Comparison of ENCODE assay signal across 29 cellular contexts in the genomic region with DNA sequence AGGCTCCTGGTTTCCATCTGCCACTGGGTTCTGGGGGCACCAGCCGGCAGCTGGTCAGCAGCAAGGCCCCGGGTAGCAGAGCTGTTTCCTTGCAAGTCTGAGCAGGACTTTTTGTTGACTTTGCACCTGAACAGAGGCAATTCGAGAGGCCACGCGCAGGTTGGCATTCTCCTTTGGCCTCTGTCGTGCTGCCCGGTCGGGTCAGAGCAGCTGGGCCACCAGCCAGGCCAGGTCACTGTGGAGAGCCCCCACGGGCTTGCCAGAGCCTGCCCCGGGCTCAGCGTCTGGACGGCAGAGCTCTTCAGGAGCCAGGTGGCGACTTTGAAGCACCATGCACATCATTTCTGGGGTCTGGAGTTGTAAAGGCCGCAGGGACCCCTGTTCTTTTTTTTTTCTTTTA. TPM values are rescaled to one million over a fixed set of nuclear protein-coding genes. Genes with fewer than 3 reads are reported as not detected.
DNase-seq lines count a peak whose midpoint lies in the region; ATAC-seq, FAIRE-seq and TF ChIP-seq lines count a peak whose summit lies in the region.
"Had no signal": no experiment of that assay in that cellular context is flagged by ENCODE, and none has a peak within 500 bp of the region (broad histone marks: within the 10 kb centered on the region; RNA-seq: fewer than 3 reads in every experiment).

No MANE protein-coding gene starts in this region.

- POLR2A ChIA-PET in MCF 10A (lab: Yijun Ruan, JAX) = no interaction called here

- H3K4me3 Mint-ChIP-seq in MCF 10A (ENCODE audit: unreplicated experiment) = no peak overlapping the region
- H3K4me3 Mint-ChIP-seq: activated CD4-positive, alpha-beta T cell treated with anti-CD3 and anti-CD28 coated beads, Interleukin-2, amount 10 ng/mL, durations not matched to agents 7 days and 5 days; activated naive CD8-positive, alpha-beta T cell treated with anti-CD3 and anti-CD28 coated beads for 36 hours; IgD-negative memory B cell; memory B cell; T-helper 1 cell treated with Interleukin-12 subunit alpha and Interleukin-12 subunit beta and Interleukin-4 antibody, amounts not matched to agents 30 μg/mL and 1 μg/mL, for 36 hours had no signal

- no peak overlapping the region for H4K8ac ChIP-seq in mesenchymal stem cell (ENCODE audit: low read length)

- no peak for TF ChIP-seq POLR2A in thyroid gland (IDR thresholded peaks at IDR 0.05)

- H3K27ac ChIP-seq in mammary epithelial cell (ENCODE audit: insufficient read depth, low read depth, low read length) (no peak overlapping the region), thyroid gland (no peak overlapping the region), mesenchymal stem cell (ENCODE audit: low read length, poor library complexity, severe bottlenecking) (no peak overlapping the region), small intestine (ENCODE audit: low read depth in 1 of 2, low read length in 1 of 2) (no peak overlapping the region)
- H3K27ac ChIP-seq: A549, foreskin keratinocyte, Peyer's patch had no signal

- H3K9me3 Mint-ChIP-seq in MCF 10A (ENCODE audit: unreplicated experiment) = no peaks in the 10 kb centered on the region

- no peak overlapping the region for H3K14ac ChIP-seq in mesenchymal stem cell (ENCODE audit: low read length in 2 of 2)

- peaks cover 24% of the 10 kb centered on the region for H3K27me3 Mint-ChIP-seq in MCF 10A (ENCODE audit: insufficient read depth, unreplicated experiment)
- H3K27me3 Mint-ChIP-seq: activated CD4-positive, alpha-beta T cell treated with anti-CD3 and anti-CD28 coated beads, Interleukin-2, amount 10 ng/mL, durations not matched to agents 7 days and 5 days had no signal

- TF ChIP-seq CTCF in MCF 10A (IDR thresholded peaks at IDR 0.05; ENCODE audit: unreplicated experiment) (no peak), mammary epithelial cell (conservative IDR thresholded peaks at IDR 0.05 in 1 of 2, IDR thresholded peaks at IDR 0.05 in 1 of 2; ENCODE audit: extremely low read depth in 1 of 2, insufficient read depth in 1 of 2, low read depth in 1 of 2, low read length in 2 of 2) (no peak), bronchial epithelial cell (IDR thresholded peaks at IDR 0.05; ENCODE audit: insufficient read depth, low read length, severe bottlenecking) (no peak), thyroid gland (IDR thresholded peaks at IDR 0.05) (no peak)

- DNase-seq in MCF 10A (ENCODE audit: unreplicated experiment) (peak; percentile 22), mammary epithelial cell (no peak), NCI-H1105 treated with DMSO at 0.1 percent for 48 hours (lab: John Stamatoyannopoulos, UW) (peak; percentile 87), bronchial epithelial cell (ENCODE audit: low read depth) (peak; percentile 14), thyroid gland (peak; percentile 69 to 81), mesenchymal stem cell (no peak), small intestine (no peak)
- DNase-seq: activated CD4-positive, alpha-beta T cell treated with anti-CD3 and anti-CD28 coated beads, Interleukin-2, amount 10 ng/mL, durations not matched to agents 7 days and 5 days; activated naive CD8-positive, alpha-beta T cell treated with anti-CD3 and anti-CD28 coated beads for 36 hours; BE2C; Caco-2; erythroblast; foreskin keratinocyte; hippocampal formation; NCI-H1694; Peyer's patch; stimulated activated CD4-positive, alpha-beta T cell treated with anti-CD3 and anti-CD28 coated beads, Interleukin-12 subunit alpha, Interleukin-12 subunit beta, amount 100 ng/mL, for 4 hours; stimulated activated CD4-positive, alpha-beta T cell treated with anti-CD3 and anti-CD28 coated beads, Interleukin-4, amount 100 ng/mL, for 4 hours; trophoblast cell had no signal

- H3K36me3 ChIP-seq in mammary epithelial cell (ENCODE audit: insufficient read depth, low read length) = no peaks in the 10 kb centered on the region
- no peaks in the 10 kb centered on the region for H3K36me3 ChIP-seq in bronchial epithelial cell (ENCODE audit: control insufficient read depth, insufficient read depth, low read length)
- H3K36me3 ChIP-seq in thyroid gland = no peaks in the 10 kb centered on the region
- no peaks in the 10 kb centered on the region for H3K36me3 ChIP-seq in mesenchymal stem cell (ENCODE audit: control insufficient read depth in 1 of 2, insufficient read depth in 2 of 2, low read depth in 1 of 2, low read length in 2 of 2)
- no peaks in the 10 kb centered on the region for H3K36me3 ChIP-seq in small intestine (ENCODE audit: control insufficient read depth in 2 of 2, insufficient read depth in 2 of 2, low read length in 2 of 2)
- H3K36me3 ChIP-seq: BE2C, Peyer's patch had no signal

- H4K20me1 ChIP-seq in mammary epithelial cell (ENCODE audit: insufficient read depth, low read length) = no peaks in the 10 kb centered on the region

- no peak overlapping the region for H3K4ac ChIP-seq in mesenchymal stem cell (ENCODE audit: low read depth in 1 of 2, low read length in 2 of 2)

- H2BK5ac ChIP-seq in mesenchymal stem cell (ENCODE audit: low read depth, low read length, poor library complexity, severe bottlenecking) = no peak overlapping the region

- no peaks in the 10 kb centered on the region for H3K79me2 ChIP-seq in mammary epithelial cell (ENCODE audit: insufficient read depth, low read length)

- no peak overlapping the region for H3K23ac ChIP-seq in mesenchymal stem cell (ENCODE audit: low read length in 2 of 2)

- dilution Hi-C loops in mammary epithelial cell (cut with HindIII; ENCODE audit: low sequenced_read_pairs) = no loop called here

- H3K9ac ChIP-seq in mammary epithelial cell (ENCODE audit: insufficient read depth, low read length) = no peak overlapping the region
- H3K9ac ChIP-seq in mesenchymal stem cell (ENCODE audit: low read length) = no peak overlapping the region

- no peak overlapping the region for H2AK5ac ChIP-seq in mesenchymal stem cell (ENCODE audit: low read length, severe bottlenecking)

- H4K91ac ChIP-seq in mesenchymal stem cell (ENCODE audit: low read length) = no peak overlapping the region

- H2BK15ac ChIP-seq in mesenchymal stem cell (ENCODE audit: low read depth, poor library complexity, severe bottlenecking) = no peak overlapping the region

- H3K4me2 ChIP-seq in mammary epithelial cell (ENCODE audit: insufficient read depth, low read depth, low read length) (no peak overlapping the region), mesenchymal stem cell (ENCODE audit: low read length, poor library complexity, severe bottlenecking) (no peak overlapping the region)
- H3K4me2 ChIP-seq: A549 had no signal

- intact Hi-C loops in MCF 10A (cut with micrococcal nuclease) (no loop called here), mammary epithelial cell (cut with micrococcal nuclease) (no loop called here), thyroid gland (cut with DNase I) (loop anchor here (5.0 kb wide), 1 partner anchor 100 kb away; no protein-coding TSS in a partner anchor)

- in situ Hi-C loops in mammary epithelial cell (cut with MboI; ENCODE audit: low sequenced_read_pairs in 2 of 2) = no loop called here

- H3K27me3 ChIP-seq in mammary epithelial cell (ENCODE audit: insufficient read depth, low read length) = no peaks in the 10 kb centered on the region
- H3K27me3 ChIP-seq in bronchial epithelial cell (ENCODE audit: control insufficient read depth, insufficient read depth, low read length) = peaks cover 2% of the 10 kb centered on the region
- no peaks in the 10 kb centered on the region for H3K27me3 ChIP-seq in thyroid gland
- H3K27me3 ChIP-seq in mesenchymal stem cell (ENCODE audit: control insufficient read depth in 1 of 2, insufficient read depth in 1 of 2, low read length in 2 of 2) = peaks cover 4 to 74% of the 10 kb centered on the region in 2 experiments
- H3K27me3 ChIP-seq in small intestine (ENCODE audit: control insufficient read depth in 2 of 2, insufficient read depth in 2 of 2, low read length in 2 of 2) = peaks cover 2% of the 10 kb centered on the region in 2 donors
- H3K27me3 ChIP-seq: foreskin keratinocyte, Peyer's patch had no signal

- H3K4me1 ChIP-seq in mammary epithelial cell (ENCODE audit: insufficient read depth, low read length) (peaks cover 8% of the 10 kb centered on the region), thyroid gland (peaks cover 10 to 22% of the 10 kb centered on the region in 2 donors), mesenchymal stem cell (ENCODE audit: control insufficient read depth, insufficient read depth, low read depth, low read length) (peaks cover 8% of the 10 kb centered on the region), small intestine (ENCODE audit: control insufficient read depth in 2 of 2, insufficient read depth in 1 of 2, low read depth in 1 of 2, low read length in 1 of 2) (no peaks in the 10 kb centered on the region)
- H3K4me1 ChIP-seq: A549, Caco-2 had no signal

- H3K27ac Mint-ChIP-seq in MCF 10A (ENCODE audit: low read depth, unreplicated experiment) = no peak overlapping the region
- H3K27ac Mint-ChIP-seq: activated CD4-positive, alpha-beta T cell treated with anti-CD3 and anti-CD28 coated beads, Interleukin-2, amount 10 ng/mL, durations not matched to agents 7 days and 5 days; activated naive CD8-positive, alpha-beta T cell treated with anti-CD3 and anti-CD28 coated beads for 36 hours; IgD-negative memory B cell; memory B cell; T-helper 1 cell treated with Interleukin-12 subunit alpha and Interleukin-12 subunit beta and Interleukin-4 antibody, amounts not matched to agents 30 μg/mL and 1 μg/mL, for 36 hours had no signal

- BruUV-seq in MCF 10A (replicated peaks; lab: Mats Ljungman, UMichigan) (no TSS peak), mammary epithelial cell (replicated peaks; lab: Mats Ljungman, UMichigan) (no TSS peak)

- 9% methylated on average over 10 of the region's 14 CpGs for WGBS in mammary epithelial cell (ENCODE audit: low coverage, missing lambda C conversion rate)
- 15 to 58% methylated on average over 11 to 12 of the region's 14 CpGs for WGBS in thyroid gland, 2 donors
- WGBS in mesenchymal stem cell = 77% methylated on average over 14 of the region's 14 CpGs
- 53 to 75% (median 57%) methylated on average over 14 of the region's 14 CpGs for WGBS in small intestine, 3 donors

- FAIRE-seq in bronchial epithelial cell (lab: Jason Lieb, UNC) (no peak), small intestine (lab: Jason Lieb, UNC) (no peak)
- FAIRE-seq: A549, H54 had no signal

- no peak overlapping the region for H2BK12ac ChIP-seq in mesenchymal stem cell (ENCODE audit: low read length in 2 of 2)

- no peaks in the 10 kb centered on the region for H3K36me3 Mint-ChIP-seq in MCF 10A (ENCODE audit: insufficient read depth, unreplicated experiment)
- H3K36me3 Mint-ChIP-seq: activated naive CD8-positive, alpha-beta T cell treated with anti-CD3 and anti-CD28 coated beads for 36 hours had no signal

- no peak for ATAC-seq in HG03280 (IDR thresholded peaks at IDR 0.05; ENCODE audit: unreplicated experiment)
- ATAC-seq: A549, foreskin keratinocyte had no signal

- no peaks in the 10 kb centered on the region for H3K79me1 ChIP-seq in mesenchymal stem cell (replicated peaks; ENCODE audit: low read length, poor library complexity, severe bottlenecking)

- H3K4me3 ChIP-seq in mammary epithelial cell (replicated peaks in 1 of 3; ENCODE audit: insufficient read depth in 1 of 3, low read depth in 2 of 3, low read length in 3 of 3) (no peak overlapping the region), bronchial epithelial cell (ENCODE audit: low read depth, low read length) (no peak overlapping the region), thyroid gland (replicated peaks in 1 of 3) (no peak overlapping the region), mesenchymal stem cell (ENCODE audit: insufficient read depth in 1 of 2, low read depth in 1 of 2, low read length in 2 of 2) (no peak overlapping the region), small intestine (ENCODE audit: low read depth in 1 of 2, low read length in 2 of 2) (no peak overlapping the region)
- H3K4me3 ChIP-seq: A549, Peyer's patch had no signal

- no peak overlapping the region for H3K18ac ChIP-seq in mesenchymal stem cell (ENCODE audit: low read depth in 1 of 2, low read length in 2 of 2)

- no peaks in the 10 kb centered on the region for H3K4me1 Mint-ChIP-seq in MCF 10A (ENCODE audit: insufficient read depth, unreplicated experiment)
- H3K4me1 Mint-ChIP-seq: activated naive CD8-positive, alpha-beta T cell treated with anti-CD3 and anti-CD28 coated beads for 36 hours had no signal

- H2BK120ac ChIP-seq in mesenchymal stem cell (ENCODE audit: low read depth, low read length) = no peak overlapping the region

- no peaks in the 10 kb centered on the region for H3K9me3 ChIP-seq in mammary epithelial cell (replicated peaks; ENCODE audit: insufficient read depth, low read length)
- H3K9me3 ChIP-seq in thyroid gland = no peaks in the 10 kb centered on the region
- no peaks in the 10 kb centered on the region for H3K9me3 ChIP-seq in mesenchymal stem cell (ENCODE audit: control insufficient read depth, low read length)
- no peaks in the 10 kb centered on the region for H3K9me3 ChIP-seq in small intestine (ENCODE audit: control insufficient read depth, low read depth)
- H3K9me3 ChIP-seq: A549, BE2C, Caco-2, Peyer's patch had no signal

- CTCF ChIA-PET in MCF 10A (lab: Yijun Ruan, JAX) = interaction anchor here (0.7 to 8.8 kb wide), 2 partner anchors 98 to 137 kb away, joined by 3 to 118 read pairs; no protein-coding TSS in a partner anchor
- CTCF ChIA-PET in mammary epithelial cell (lab: Charles Lee; ENCODE audit: low non-redundant PET) = no interaction called here

- H2AFZ ChIP-seq in mammary epithelial cell (ENCODE audit: low read depth, low read length) (no peak overlapping the region), mesenchymal stem cell (ENCODE audit: low read depth, low read length) (no peak overlapping the region)

RNA-seq across cellular contexts. Expression of a gene that starts 28.4 kb away (rescaled TPM):
- 0.91 and 1.2 TPM in 2 replicates for total RNA-seq in MCF 10A (2022)
- 1 to 10 TPM in 1 of 2 donors, under 1 TPM in 1; 0.67 to 1.6 TPM for total RNA-seq in mammary epithelial cell
- 1.3 TPM for polyA plus RNA-seq in mammary epithelial cell
- polyA minus RNA-seq in mammary epithelial cell = not detected
- 1.4 and 1.6 TPM in 2 replicates for total RNA-seq in bronchial epithelial cell
- not detected for total RNA-seq in thyroid gland
- 0.95 TPM for polyA plus RNA-seq in mesenchymal stem cell (2013, experiment 1 of 2)
- polyA plus RNA-seq in mesenchymal stem cell (2013, experiment 2 of 2) = 1.1 TPM
- 1 to 10 TPM; 4.1 to 6.3 (median 4.6) TPM for polyA plus RNA-seq in small intestine
- total RNA-seq: activated CD4-positive, alpha-beta T cell treated with anti-CD3 and anti-CD28 coated beads, Interleukin-2, amount 10 ng/mL, durations not matched to agents 7 days and 5 days; M059J had no signal
- polyA plus RNA-seq: IgD-negative memory B cell had no signal

RNA-seq across cellular contexts. Expression of a gene that starts 32.4 kb away (rescaled TPM):
- total RNA-seq in MCF 10A (2022) = 1.7 and 2.8 TPM in 2 replicates
- 1 to 10 TPM in 1 of 2 donors, under 1 TPM in 1; 0.67 to 1.1 TPM for total RNA-seq in mammary epithelial cell
- polyA plus RNA-seq in mammary epithelial cell = 0.20 TPM
- polyA minus RNA-seq in mammary epithelial cell = not detected
- under 0.01 and 0.77 TPM in 2 replicates for total RNA-seq in bronchial epithelial cell
- total RNA-seq in thyroid gland = under 1 TPM in 1 of 4 donors, not detected in 3; 0.13 TPM
- polyA plus RNA-seq in mesenchymal stem cell (2013, experiment 1 of 2) = 0.25 TPM
- 0.25 TPM for polyA plus RNA-seq in mesenchymal stem cell (2013, experiment 2 of 2)
- under 1 TPM in 1 of 3 donors, not detected in 2; 0.18 TPM for polyA plus RNA-seq in small intestine
- total RNA-seq: foreskin keratinocyte, M059J, omental fat pad, Peyer's patch had no signal
- polyA plus RNA-seq: IgD-negative memory B cell had no signal

RNA-seq across cellular contexts. Expression of a gene that starts 56.1 kb away (rescaled TPM):
- total RNA-seq in MCF 10A (2022) (not detected in 2 replicates), mammary epithelial cell (under 1 TPM in 1 of 2 donors, not detected in 1; 0.07 TPM), bronchial epithelial cell (not detected in 2 replicates), thyroid gland (under 1 TPM in 1 of 4 donors, not detected in 3; 0.13 TPM)
- polyA plus RNA-seq in mammary epithelial cell (not detected), small intestine (under 1 TPM in 1 of 3 donors, not detected in 2; 0.06 TPM)
- polyA minus RNA-seq in mammary epithelial cell = not detected
- 0.14 TPM for polyA plus RNA-seq in mesenchymal stem cell (2013, experiment 1 of 2)
- polyA plus RNA-seq in mesenchymal stem cell (2013, experiment 2 of 2) = 0.26 TPM
- total RNA-seq: activated CD4-positive, alpha-beta T cell treated with anti-CD3 and anti-CD28 coated beads, Interleukin-2, amount 10 ng/mL, durations not matched to agents 7 days and 5 days; Caco-2; chondrocyte; M059J; myocyte had no signal
- polyA plus RNA-seq: IgD-negative memory B cell had no signal

RNA-seq across cellular contexts. Expression of a gene that starts 56.6 kb away (rescaled TPM):
- 426 and 430 TPM in 2 replicates for total RNA-seq in MCF 10A (2022)
- total RNA-seq in mammary epithelial cell = 100 to 1,000 TPM; 105 to 480 TPM
- 441 TPM for polyA plus RNA-seq in mammary epithelial cell
- 553 TPM for polyA minus RNA-seq in mammary epithelial cell
- total RNA-seq in bronchial epithelial cell = 116 and 126 TPM in 2 replicates
- total RNA-seq in thyroid gland = 100 to 1,000 TPM; 154 to 200 (median 174) TPM
- polyA plus RNA-seq in mesenchymal stem cell (2013, experiment 1 of 2) = 252 TPM
- 253 TPM for polyA plus RNA-seq in mesenchymal stem cell (2013, experiment 2 of 2)
- polyA plus RNA-seq in small intestine = 100 to 1,000 TPM; 169 to 214 (median 175) TPM

Comparison
In these comparisons a context has a peak if more than half of its experiments do, and no peak if none do; other contexts are left out.
1. DNase-seq: peak in MCF 10A (single experiment), NCI-H1105 treated with DMSO at 0.1 percent for 48 hours (single experiment), bronchial epithelial cell (single experiment) and thyroid gland (2 of 2); none in mammary epithelial cell (single experiment), mesenchymal stem cell (single experiment) and small intestine (single experiment).